In genomic region chr6:41318648-41319565, GRCh38 we compare ENCODE assay signal across 1 cellular context.
TF ChIP-seq lines count a peak whose summit lies in the region.

No MANE protein-coding gene starts in this region.

TF ChIP-seq in HepG2, 621 proteins besides CTCF, POLR2A, EP300 and RAD21 (continued from another document and continues in another):
- TF ChIP-seq ZNF781 (CRISPR knock-in tag; IDR thresholded peaks at IDR 0.05; ENCODE audit: borderline replicate concordance, not compliant biosample characterization) (peak; percentile 62), MED8 (CRISPR knock-in tag; IDR thresholded peaks at IDR 0.05; ENCODE audit: insufficient replicate concordance) (no peak), PRPF4 (IDR thresholded peaks at IDR 0.05; ENCODE audit: low read depth, low read length, poor library complexity, severe bottlenecking) (no peak), ZNF432 (CRISPR knock-in tag; IDR thresholded peaks at IDR 0.05; ENCODE audit: borderline replicate concordance) (no peak), FOXC1 (CRISPR knock-in tag; IDR thresholded peaks at IDR 0.05; ENCODE audit: borderline replicate concordance) (peak; percentile 77), RCOR2 (CRISPR knock-in tag; IDR thresholded peaks at IDR 0.05) (0 out of 2 replicates have a peak, but pooled peaks have one; percentile 16), ZNF607 (CRISPR knock-in tag; IDR thresholded peaks at IDR 0.05; ENCODE audit: borderline replicate concordance) (0 out of 2 replicates have a peak, but pooled peaks have one; percentile 57), ZBTB33 (CRISPR knock-in tag; IDR thresholded peaks at IDR 0.05) (peak; percentile 49; the same call in 1 of the 2 replicates), SMARCE1 (IDR thresholded peaks at IDR 0.05; ENCODE audit: borderline replicate concordance) (no peak), ZNF557 (CRISPR knock-in tag; IDR thresholded peaks at IDR 0.05) (no peak), ZFP62 (CRISPR knock-in tag; IDR thresholded peaks at IDR 0.05) (no peak), TIGD3 (CRISPR knock-in tag; IDR thresholded peaks at IDR 0.05; ENCODE audit: borderline replicate concordance) (no peak), ZFP36 (IDR thresholded peaks at IDR 0.05; ENCODE audit: borderline replicate concordance, low read depth, low read length, partially characterized antibody) (peak; percentile 68), SIX4 (CRISPR knock-in tag; IDR thresholded peaks at IDR 0.05) (no peak), ZNF670 (CRISPR knock-in tag; IDR thresholded peaks at IDR 0.05; ENCODE audit: borderline replicate concordance) (no peak), RXRA (CRISPR knock-in tag; IDR thresholded peaks at IDR 0.05) (peak; percentile 42; the same call in 1 of the 2 replicates), MEF2D (CRISPR knock-in tag; IDR thresholded peaks at IDR 0.05) (peak; percentile 28; the same call in 1 of the 2 replicates), ZNF101 (CRISPR knock-in tag; IDR thresholded peaks at IDR 0.05; ENCODE audit: borderline replicate concordance, low read depth) (no peak), SAFB2 (CRISPR knock-in tag; IDR thresholded peaks at IDR 0.05; ENCODE audit: borderline replicate concordance, low read depth) (0 out of 2 replicates have a peak, but pooled peaks have one; percentile 70), IKZF4 (CRISPR knock-in tag; IDR thresholded peaks at IDR 0.05; ENCODE audit: borderline replicate concordance, low read depth, not compliant biosample characterization) (peak; percentile 24), NAIF1 (CRISPR knock-in tag; IDR thresholded peaks at IDR 0.05; ENCODE audit: borderline replicate concordance) (no peak), NFE2L1 (CRISPR knock-in tag; IDR thresholded peaks at IDR 0.05; ENCODE audit: borderline replicate concordance) (no peak), MTA1 (CRISPR knock-in tag; IDR thresholded peaks at IDR 0.05; ENCODE audit: borderline replicate concordance) (peak; percentile 66; the same call in 1 of the 2 replicates), ZNF3 (CRISPR knock-in tag; IDR thresholded peaks at IDR 0.05) (no peak), ZNF441 (CRISPR knock-in tag; IDR thresholded peaks at IDR 0.05; ENCODE audit: borderline replicate concordance) (0 out of 2 replicates have a peak, but pooled peaks have one; percentile 28), BCL6 (CRISPR knock-in tag; IDR thresholded peaks at IDR 0.05) (0 out of 2 replicates have a peak, but pooled peaks have one; percentile 22), AHR (CRISPR knock-in tag; IDR thresholded peaks at IDR 0.05) (no peak), NONO (IDR thresholded peaks at IDR 0.05) (no peak), NONO (CRISPR knock-in tag; conservative IDR thresholded peaks at IDR 0.05) (peak; percentile 54), THYN1 (CRISPR knock-in tag; IDR thresholded peaks at IDR 0.05; ENCODE audit: borderline replicate concordance, low read depth) (no peak), MTF2 (CRISPR knock-in tag; IDR thresholded peaks at IDR 0.05; ENCODE audit: borderline replicate concordance) (peak; percentile 85; the same call in 1 of the 2 replicates), MXD4 (CRISPR knock-in tag; IDR thresholded peaks at IDR 0.05) (0 out of 2 replicates have a peak, but pooled peaks have one; percentile 31), E2F1 (CRISPR knock-in tag; IDR thresholded peaks at IDR 0.05) (no peak), HMG20B (CRISPR knock-in tag; conservative IDR thresholded peaks at IDR 0.05) (no peak), ZNF263 (CRISPR knock-in tag; IDR thresholded peaks at IDR 0.05) (no peak), ZNF143 (CRISPR knock-in tag; IDR thresholded peaks at IDR 0.05) (peak; percentile 34; the same call in 1 of the 2 replicates), ZSCAN9 (CRISPR knock-in tag; IDR thresholded peaks at IDR 0.05; ENCODE audit: borderline replicate concordance) (peak; percentile 25; the same call in 1 of the 2 replicates), ZFAT (CRISPR knock-in tag; conservative IDR thresholded peaks at IDR 0.05) (no peak), ZNF776 (CRISPR knock-in tag; IDR thresholded peaks at IDR 0.05) (0 out of 2 replicates have a peak, but pooled peaks have one; percentile 15), ARID3A (IDR thresholded peaks at IDR 0.05; ENCODE audit: low read depth, low read length) (peak; percentile 62; the same call in 1 of the 2 replicates), RFXAP (CRISPR knock-in tag; IDR thresholded peaks at IDR 0.05; ENCODE audit: borderline replicate concordance) (no peak), MLLT10 (CRISPR knock-in tag; IDR thresholded peaks at IDR 0.05) (no peak), NFRKB (IDR thresholded peaks at IDR 0.05) (no peak), MAZ (IDR thresholded peaks at IDR 0.05; ENCODE audit: borderline replicate concordance, low read depth, low read length) (no peak), MAZ (CRISPR knock-in tag; IDR thresholded peaks at IDR 0.05; ENCODE audit: low read depth) (peak; percentile 66; the same call in 1 of the 2 replicates), SUZ12 (IDR thresholded peaks at IDR 0.05; ENCODE audit: low read depth, low read length) (0 out of 2 replicates have a peak, but pooled peaks have one; percentile 7), NR2F6 (IDR thresholded peaks at IDR 0.05) (no peak), NR2F6 (CRISPR knock-in tag; IDR thresholded peaks at IDR 0.05) (0 out of 2 replicates have a peak, but pooled peaks have one; percentile 28), HOXA5 (CRISPR knock-in tag; IDR thresholded peaks at IDR 0.05) (0 out of 2 replicates have a peak, but pooled peaks have one; percentile 44), ETV6 (CRISPR knock-in tag; conservative IDR thresholded peaks at IDR 0.05) (no peak)
- TF ChIP-seq, protein P1, sequence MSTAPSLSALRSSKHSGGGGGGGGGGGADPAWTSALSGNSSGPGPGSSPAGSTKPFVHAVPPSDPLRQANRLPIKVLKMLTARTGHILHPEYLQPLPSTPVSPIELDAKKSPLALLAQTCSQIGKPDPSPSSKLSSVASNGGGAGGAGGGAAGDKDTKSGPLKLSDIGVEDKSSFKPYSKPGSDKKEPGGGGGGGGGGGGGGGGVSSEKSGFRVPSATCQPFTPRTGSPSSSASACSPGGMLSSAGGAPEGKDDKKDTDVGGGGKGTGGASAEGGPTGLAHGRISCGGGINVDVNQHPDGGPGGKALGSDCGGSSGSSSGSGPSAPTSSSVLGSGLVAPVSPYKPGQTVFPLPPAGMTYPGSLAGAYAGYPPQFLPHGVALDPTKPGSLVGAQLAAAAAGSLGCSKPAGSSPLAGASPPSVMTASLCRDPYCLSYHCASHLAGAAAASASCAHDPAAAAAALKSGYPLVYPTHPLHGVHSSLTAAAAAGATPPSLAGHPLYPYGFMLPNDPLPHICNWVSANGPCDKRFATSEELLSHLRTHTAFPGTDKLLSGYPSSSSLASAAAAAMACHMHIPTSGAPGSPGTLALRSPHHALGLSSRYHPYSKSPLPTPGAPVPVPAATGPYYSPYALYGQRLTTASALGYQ (CRISPR knock-in tag; IDR thresholded peaks at IDR 0.05), result no peak
- TF ChIP-seq, protein P2, sequence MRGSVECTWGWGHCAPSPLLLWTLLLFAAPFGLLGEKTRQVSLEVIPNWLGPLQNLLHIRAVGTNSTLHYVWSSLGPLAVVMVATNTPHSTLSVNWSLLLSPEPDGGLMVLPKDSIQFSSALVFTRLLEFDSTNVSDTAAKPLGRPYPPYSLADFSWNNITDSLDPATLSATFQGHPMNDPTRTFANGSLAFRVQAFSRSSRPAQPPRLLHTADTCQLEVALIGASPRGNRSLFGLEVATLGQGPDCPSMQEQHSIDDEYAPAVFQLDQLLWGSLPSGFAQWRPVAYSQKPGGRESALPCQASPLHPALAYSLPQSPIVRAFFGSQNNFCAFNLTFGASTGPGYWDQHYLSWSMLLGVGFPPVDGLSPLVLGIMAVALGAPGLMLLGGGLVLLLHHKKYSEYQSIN (CRISPR knock-in tag; IDR thresholded peaks at IDR 0.05; ENCODE audit: borderline replicate concordance), result no peak
- TF ChIP-seq, protein P3, sequence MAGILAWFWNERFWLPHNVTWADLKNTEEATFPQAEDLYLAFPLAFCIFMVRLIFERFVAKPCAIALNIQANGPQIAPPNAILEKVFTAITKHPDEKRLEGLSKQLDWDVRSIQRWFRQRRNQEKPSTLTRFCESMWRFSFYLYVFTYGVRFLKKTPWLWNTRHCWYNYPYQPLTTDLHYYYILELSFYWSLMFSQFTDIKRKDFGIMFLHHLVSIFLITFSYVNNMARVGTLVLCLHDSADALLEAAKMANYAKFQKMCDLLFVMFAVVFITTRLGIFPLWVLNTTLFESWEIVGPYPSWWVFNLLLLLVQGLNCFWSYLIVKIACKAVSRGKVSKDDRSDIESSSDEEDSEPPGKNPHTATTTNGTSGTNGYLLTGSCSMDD (CRISPR knock-in tag; IDR thresholded peaks at IDR 0.05), result no peak
- TF ChIP-seq, protein P4, sequence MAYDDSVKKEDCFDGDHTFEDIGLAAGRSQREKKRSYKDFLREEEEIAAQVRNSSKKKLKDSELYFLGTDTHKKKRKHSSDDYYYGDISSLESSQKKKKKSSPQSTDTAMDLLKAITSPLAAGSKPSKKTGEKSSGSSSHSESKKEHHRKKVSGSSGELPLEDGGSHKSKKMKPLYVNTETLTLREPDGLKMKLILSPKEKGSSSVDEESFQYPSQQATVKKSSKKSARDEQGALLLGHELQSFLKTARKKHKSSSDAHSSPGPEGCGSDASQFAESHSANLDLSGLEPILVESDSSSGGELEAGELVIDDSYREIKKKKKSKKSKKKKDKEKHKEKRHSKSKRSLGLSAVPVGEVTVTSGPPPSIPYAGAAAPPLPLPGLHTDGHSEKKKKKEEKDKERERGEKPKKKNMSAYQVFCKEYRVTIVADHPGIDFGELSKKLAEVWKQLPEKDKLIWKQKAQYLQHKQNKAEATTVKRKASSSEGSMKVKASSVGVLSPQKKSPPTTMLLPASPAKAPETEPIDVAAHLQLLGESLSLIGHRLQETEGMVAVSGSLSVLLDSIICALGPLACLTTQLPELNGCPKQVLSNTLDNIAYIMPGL (CRISPR knock-in tag; IDR thresholded peaks at IDR 0.05; ENCODE audit: borderline replicate concordance in 1 of 2, low read depth in 1 of 2), result peak; percentile 87 to 91; a peak in 3 of 4 replicates
- TF ChIP-seq, protein P5, sequence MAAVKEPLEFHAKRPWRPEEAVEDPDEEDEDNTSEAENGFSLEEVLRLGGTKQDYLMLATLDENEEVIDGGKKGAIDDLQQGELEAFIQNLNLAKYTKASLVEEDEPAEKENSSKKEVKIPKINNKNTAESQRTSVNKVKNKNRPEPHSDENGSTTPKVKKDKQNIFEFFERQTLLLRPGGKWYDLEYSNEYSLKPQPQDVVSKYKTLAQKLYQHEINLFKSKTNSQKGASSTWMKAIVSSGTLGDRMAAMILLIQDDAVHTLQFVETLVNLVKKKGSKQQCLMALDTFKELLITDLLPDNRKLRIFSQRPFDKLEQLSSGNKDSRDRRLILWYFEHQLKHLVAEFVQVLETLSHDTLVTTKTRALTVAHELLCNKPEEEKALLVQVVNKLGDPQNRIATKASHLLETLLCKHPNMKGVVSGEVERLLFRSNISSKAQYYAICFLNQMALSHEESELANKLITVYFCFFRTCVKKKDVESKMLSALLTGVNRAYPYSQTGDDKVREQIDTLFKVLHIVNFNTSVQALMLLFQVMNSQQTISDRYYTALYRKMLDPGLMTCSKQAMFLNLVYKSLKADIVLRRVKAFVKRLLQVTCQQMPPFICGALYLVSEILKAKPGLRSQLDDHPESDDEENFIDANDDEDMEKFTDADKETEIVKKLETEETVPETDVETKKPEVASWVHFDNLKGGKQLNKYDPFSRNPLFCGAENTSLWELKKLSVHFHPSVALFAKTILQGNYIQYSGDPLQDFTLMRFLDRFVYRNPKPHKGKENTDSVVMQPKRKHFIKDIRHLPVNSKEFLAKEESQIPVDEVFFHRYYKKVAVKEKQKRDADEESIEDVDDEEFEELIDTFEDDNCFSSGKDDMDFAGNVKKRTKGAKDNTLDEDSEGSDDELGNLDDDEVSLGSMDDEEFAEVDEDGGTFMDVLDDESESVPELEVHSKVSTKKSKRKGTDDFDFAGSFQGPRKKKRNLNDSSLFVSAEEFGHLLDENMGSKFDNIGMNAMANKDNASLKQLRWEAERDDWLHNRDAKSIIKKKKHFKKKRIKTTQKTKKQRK (IDR thresholded peaks at IDR 0.05; ENCODE audit: low read length), result no peak
